29 cellular contexts compared by ENCODE assay signal in the genomic region with DNA sequence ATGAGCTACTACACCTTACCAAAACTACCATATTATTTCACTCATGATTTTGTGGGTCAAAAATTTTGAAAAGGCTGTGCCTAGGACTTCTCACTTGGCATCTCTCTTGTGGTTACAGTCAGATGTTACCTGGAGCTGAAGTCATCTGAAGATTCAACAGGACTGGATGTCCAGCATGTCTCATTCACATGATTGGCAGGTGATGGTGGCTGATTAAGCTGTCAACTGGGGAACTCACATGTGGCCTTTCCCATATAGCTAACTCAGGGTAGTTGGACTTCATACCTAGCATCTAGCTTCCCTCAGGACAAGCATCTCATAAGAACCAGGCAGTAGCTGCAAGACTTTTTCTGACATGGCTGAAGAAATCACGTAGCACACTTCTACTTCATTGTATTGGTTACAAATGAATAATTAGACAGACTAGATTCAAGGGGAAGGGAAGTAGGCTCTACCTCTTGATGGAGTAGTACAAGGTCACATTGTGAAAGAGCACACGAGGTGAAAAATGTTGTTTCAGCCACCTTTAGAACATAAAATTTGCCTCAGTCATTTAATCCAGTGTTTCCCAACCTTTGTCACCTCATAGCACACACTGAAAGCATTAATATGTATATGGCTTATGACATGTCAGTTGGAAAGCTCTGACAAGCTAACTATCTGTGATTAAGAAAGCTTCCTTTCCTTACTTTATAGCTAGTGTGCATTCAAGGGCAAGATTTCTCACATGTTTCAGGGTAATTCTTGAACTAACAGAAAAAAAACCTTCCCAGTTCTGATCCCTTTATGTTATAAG.
"Had no signal": no experiment of that assay in that cellular context is flagged by ENCODE, and none has a peak within 500 bp of the region (broad histone marks: within the 10 kb centered on the region; RNA-seq: fewer than 3 reads in every experiment).

No MANE protein-coding gene starts in this region.

- H3K27ac ChIP-seq: brain microvascular endothelial cell, coronary artery, dorsolateral prefrontal cortex, esophagus muscularis mucosa, foreskin keratinocyte, gastroesophageal sphincter, heart right ventricle, WERI-Rb-1 had no signal

- H3K4me1 ChIP-seq: esophagus muscularis mucosa, foreskin keratinocyte, gastroesophageal sphincter had no signal

- DNase-seq: activated B cell treated with CpG ODN at 0.5 μM for 24 hours; activated CD4-positive, alpha-beta T cell treated with anti-CD3 and anti-CD28 coated beads for 48 hours; activated CD4-positive, alpha-beta T cell treated with anti-CD3 and anti-CD28 coated beads, Interleukin-2, amount 50 U/mL, for 1 hour; activated CD4-positive, alpha-beta T cell treated with anti-CD3 and anti-CD28 coated beads, Interleukin-2, amount 50 U/mL, for 48 hours; activated CD8-positive, alpha-beta memory T cell treated with anti-CD3 and anti-CD28 coated beads for 24 hours; activated CD8-positive, alpha-beta T cell treated with anti-CD3 and anti-CD28 coated beads for 36 hours; activated effector memory CD4-positive, alpha-beta T cell treated with Interleukin-2 at 50 U/mL for 16 hours; activated gamma-delta T cell treated with Interleukin-2 at 50 U/mL for 16 hours; activated naive CD4-positive, alpha-beta T cell treated with anti-CD3 and anti-CD28 coated beads, Interleukin-2, amount 50 U/mL, for 16 hours; activated naive CD4-positive, alpha-beta T cell treated with Interleukin-2 at 50 U/mL for 16 hours; activated T-cell treated with anti-CD3 and anti-CD28 coated beads, Interleukin-2, amount 50 U/mL, for 4 hours; amniotic stem cell; brain microvascular endothelial cell; dorsolateral prefrontal cortex; effector memory CD4-positive, alpha-beta T cell; endodermal cell; erythroblast; foreskin keratinocyte; heart right ventricle; T-helper 17 cell; T1000; WERI-Rb-1 had no signal

- H3K27me3 ChIP-seq: brain microvascular endothelial cell, dorsolateral prefrontal cortex, esophagus muscularis mucosa, foreskin keratinocyte, heart right ventricle had no signal

- H3K36me3 ChIP-seq: brain microvascular endothelial cell, esophagus muscularis mucosa, gastroesophageal sphincter, heart right ventricle, WERI-Rb-1 had no signal

- FAIRE-seq: astrocyte, bronchial epithelial cell had no signal

- ATAC-seq: activated CD4-positive, CD25-positive, alpha-beta regulatory T cell treated with anti-CD3 and anti-CD28 coated beads, Interleukin-2, amount 50 U/mL, for 24 hours; activated CD8-positive, alpha-beta T cell treated with anti-CD3 and anti-CD28 coated beads for 36 hours; activated T-cell treated with anti-CD3 and anti-CD28 coated beads, Interleukin-2, amount 50 U/mL, for 4 hours; activated T-helper 17 cell treated with anti-CD3 and anti-CD28 coated beads, Interleukin-2, amount 50 U/mL, for 72 hours; foreskin keratinocyte; gastroesophageal sphincter; heart right ventricle; T-helper 17 cell had no signal

- H3K4me3 ChIP-seq: coronary artery, dorsolateral prefrontal cortex, esophagus muscularis mucosa, gastroesophageal sphincter, heart right ventricle had no signal
